ENCODE assay signal across 5 cellular contexts in genomic region chr10:85213493-85213892, GRCh38.
"Had no signal": no experiment of that assay in that cellular context is flagged by ENCODE, and none has a peak within 500 bp of the region (broad histone marks: within the 10 kb centered on the region; RNA-seq: fewer than 3 reads in every experiment).

No MANE protein-coding gene starts in this region.

- H2AFZ ChIP-seq: GM23338 had no signal

- H3K4me3 Mint-ChIP-seq: GM23338 had no signal

- H3K4me1 Mint-ChIP-seq: GM23338 had no signal

- H3K4me3 ChIP-seq: GM23338, HAP-1, K562 had no signal

- H3K4me1 ChIP-seq: HAP-1 had no signal

- ATAC-seq: GM23338, HCT116, K562 had no signal

- H3K4me2 ChIP-seq: GM23338 had no signal

- H3K27ac Mint-ChIP-seq: GM23338 had no signal

- H3K36me3 ChIP-seq: HAP-1 had no signal

- DNase-seq: IMR-90 had no signal

- H3K9me3 ChIP-seq: HAP-1 had no signal
